8 cellular contexts compared by ENCODE assay signal in genomic region chr18:77055429-77056310, GRCh38.
DNase-seq lines count a peak whose midpoint lies in the region; ATAC-seq, FAIRE-seq and TF ChIP-seq lines count a peak whose summit lies in the region.

No MANE protein-coding gene starts in this region.

- no peaks in the 10 kb centered on the region for H3K79me2 ChIP-seq in OCI-LY1 (ENCODE audit: insufficient read depth, low read length)

- peak overlapping the region; percentile 56 for H3K4me2 ChIP-seq in OCI-LY1 (ENCODE audit: low read length)

- H3K4me1 ChIP-seq in OCI-LY1 (ENCODE audit: insufficient read depth, low read length, severe bottlenecking) = peaks cover 76% of the 10 kb centered on the region
- H3K4me1 ChIP-seq in esophagus (ENCODE audit: control insufficient read depth in 2 of 2, insufficient read depth in 2 of 2, low read length in 1 of 2) = peaks cover 4 to 6% of the 10 kb centered on the region in 2 donors
- H3K4me1 ChIP-seq in psoas muscle = peaks cover 63% of the 10 kb centered on the region

- H2AFZ ChIP-seq in OCI-LY1 (ENCODE audit: low read length) = no peak overlapping the region

- no peaks in the 10 kb centered on the region for H3K9me2 ChIP-seq in OCI-LY1 (ENCODE audit: low read depth, low read length)

- peak; percentile 59 for DNase-seq in GM12865 (ENCODE audit: low read depth)
- DNase-seq in psoas muscle = no peak
- DNase-seq in effector CD4-positive, alpha-beta T cell = no peak
- no peak for DNase-seq in MG63
- DNase-seq in H54 (ENCODE audit: insufficient read length, low spot score) = no peak

- H3K4me3 ChIP-seq in GM12865 (ENCODE audit: low read depth, low read length) (peak overlapping the region; percentile 10), OCI-LY1 (ENCODE audit: low read depth, low read length, poor library complexity, severe bottlenecking) (peak overlapping the region; percentile 17), esophagus (ENCODE audit: low read depth in 1 of 2, low read length in 2 of 2) (no peak overlapping the region), psoas muscle (peak overlapping the region; percentile 9), MG63 (no peak overlapping the region)

- H3K9ac ChIP-seq in OCI-LY1 (ENCODE audit: low read length) = peak overlapping the region; percentile 61

- TF ChIP-seq POLR2A in H54 (IDR thresholded peaks at IDR 0.05; ENCODE audit: low read depth, low read length) = no peak

- ATAC-seq in psoas muscle = peak; percentile 32 to 49 (median 36)
- no peak for ATAC-seq in HG02798 (IDR thresholded peaks at IDR 0.05; ENCODE audit: poor library complexity, unreplicated experiment)

- no peaks in the 10 kb centered on the region for H4K20me1 ChIP-seq in OCI-LY1 (ENCODE audit: insufficient read depth, low read length)

- H3K27me3 ChIP-seq in OCI-LY1 (ENCODE audit: insufficient read depth, low read length) (no peaks in the 10 kb centered on the region), esophagus (ENCODE audit: control insufficient read depth in 1 of 2, insufficient read depth in 2 of 2, low read length in 2 of 2) (no peaks in the 10 kb centered on the region), psoas muscle (ENCODE audit: insufficient read depth in 3 of 3, low read length in 2 of 3) (no peaks in the 10 kb centered on the region), MG63 (no peaks in the 10 kb centered on the region)

- intact Hi-C loops in psoas muscle (cut with DNase I) = loop anchor here (1.0 to 5.0 kb wide), 3 partner anchors 55 to 77 kb away; partner anchors contain the start of gene MBP (in 1 of the 2)

- peak overlapping the region; percentile 94 for H3K27ac ChIP-seq in OCI-LY1 (ENCODE audit: low read depth, low read length, poor library complexity, severe bottlenecking)
- peak overlapping the region; percentile 65 to 66 for H3K27ac ChIP-seq in esophagus (ENCODE audit: low read depth in 2 of 2, low read length in 1 of 2)
- H3K27ac ChIP-seq in psoas muscle = peak overlapping the region; percentile 83

- H3K9me3 ChIP-seq in OCI-LY1 (ENCODE audit: low read length) (no peaks in the 10 kb centered on the region), esophagus (ENCODE audit: control insufficient read depth in 2 of 2, insufficient read depth in 1 of 2, low read depth in 1 of 2, low read length in 1 of 2) (no peaks in the 10 kb centered on the region), psoas muscle (no peaks in the 10 kb centered on the region), MG63 (no peaks in the 10 kb centered on the region)

- 66 to 71% methylated on average over 16 of the region's 16 CpGs for WGBS in esophagus, 2 donors
- WGBS in psoas muscle, 3 donors = 44 to 59% (median 44%) methylated on average over 16 of the region's 16 CpGs

- H3F3A ChIP-seq in OCI-LY1 (ENCODE audit: insufficient read depth, low read length) = peaks cover 6% of the 10 kb centered on the region; the same call in 1 of the 2 replicates

- no peak for FAIRE-seq in H54 (lab: Jason Lieb, UNC)

- no peak for TF ChIP-seq CTCF in GM12865 (IDR thresholded peaks at IDR 0.05; ENCODE audit: insufficient read depth, low read depth, low read length, missing control alignments)
- no peak for TF ChIP-seq CTCF in OCI-LY1 (IDR thresholded peaks at IDR 0.05; ENCODE audit: low read length)
- no peak for TF ChIP-seq CTCF in psoas muscle (IDR thresholded peaks at IDR 0.05)

- H3K36me3 ChIP-seq in OCI-LY1 (ENCODE audit: insufficient read depth, low read length) = peaks cover 19% of the 10 kb centered on the region
- peaks cover 0 to 3% of the 10 kb centered on the region in 2 donors for H3K36me3 ChIP-seq in esophagus (ENCODE audit: control insufficient read depth in 2 of 2, insufficient read depth in 2 of 2, low read length in 1 of 2)
- H3K36me3 ChIP-seq in psoas muscle (ENCODE audit: insufficient read depth in 1 of 2, low read depth in 1 of 2) = no peaks in the 10 kb centered on the region
- H3K36me3 ChIP-seq in MG63 = no peaks in the 10 kb centered on the region

Comparison
In these comparisons a context has a peak if more than half of its experiments do, and no peak if none do; other contexts are left out.
1. H3K4me3 ChIP-seq: peak in GM12865 (single experiment), OCI-LY1 (single experiment) and psoas muscle (single experiment); none in esophagus (0 of 2) and MG63 (single experiment).
2. Peak in every context shown above with its lines, with median percentiles within 50 percentile points of each other: H3K27ac ChIP-seq.